9 cellular contexts compared by ENCODE assay signal in genomic region chr6:10269814-10270472, GRCh38.
A peak's percentile ranks its signal among the peaks of the same experiment; 100 is the strongest.
DNase-seq lines count a peak whose midpoint lies in the region; ATAC-seq and FAIRE-seq lines count a peak whose summit lies in the region.
"Had no signal": no experiment of that assay in that cellular context is flagged by ENCODE, and none has a peak within 500 bp of the region (broad histone marks: within the 10 kb centered on the region; RNA-seq: fewer than 3 reads in every experiment).

No MANE protein-coding gene starts in this region.

- no peaks in the 10 kb centered on the region for H3K4me1 Mint-ChIP-seq in activated T-helper 1 cell treated with anti-CD3 and anti-CD28 coated beads, Interleukin-12 subunit alpha, Interleukin-12 subunit beta, Interleukin-2, Interleukin-4 antibody, amounts not matched to agents 30 ng/mL and 10 ng/mL and 1 ng/mL, durations not matched to agents 14 hours and 24 hours and 36 hours (ENCODE audit: low read depth)
- H3K4me1 Mint-ChIP-seq: activated CD4-positive, alpha-beta T cell treated with anti-CD3 and anti-CD28 coated beads, Interleukin-2, amount 10 ng/mL, durations not matched to agents 24 days and 14 days had no signal

- DNase-seq in RCC 7860 (ENCODE audit: low spot score) (peak; percentile 62), renal cortical epithelial cell (ENCODE audit: low read depth) (peak; percentile 60)
- no peak for DNase-seq in stimulated activated CD4-positive, alpha-beta T cell treated with anti-CD3 and anti-CD28 coated beads, Interleukin-15, amount 100 ng/mL, for 24 hours
- no peak for DNase-seq in activated T-helper 1 cell treated with anti-CD3 and anti-CD28 coated beads, Interleukin-12 subunit alpha, Interleukin-12 subunit beta, Interleukin-2, Interleukin-4 antibody, amounts not matched to agents 30 ng/mL and 10 ng/mL and 1 ng/mL, durations not matched to agents 14 hours and 24 hours and 36 hours (ENCODE audit: low spot score)
- no peak for DNase-seq in effector CD4-positive, alpha-beta T cell
- DNase-seq: activated CD4-positive, alpha-beta T cell treated with anti-CD3 and anti-CD28 coated beads, Interleukin-2, amount 10 ng/mL, durations not matched to agents 24 days and 14 days; activated effector memory CD4-positive, alpha-beta T cell treated with anti-CD3 and anti-CD28 coated beads, Interleukin-2, amount 50 U/mL, for 16 hours had no signal

- no peaks in the 10 kb centered on the region for H3K36me3 Mint-ChIP-seq in activated T-helper 1 cell treated with anti-CD3 and anti-CD28 coated beads, Interleukin-12 subunit alpha, Interleukin-12 subunit beta, Interleukin-2, Interleukin-4 antibody, amounts not matched to agents 30 ng/mL and 10 ng/mL and 1 ng/mL, durations not matched to agents 14 hours and 24 hours and 36 hours (ENCODE audit: low read depth)

- FAIRE-seq in RCC 7860 (lab: Jason Lieb, UNC): peak; percentile 87

- H3K9me3 Mint-ChIP-seq in activated T-helper 1 cell treated with anti-CD3 and anti-CD28 coated beads, Interleukin-12 subunit alpha, Interleukin-12 subunit beta, Interleukin-2, Interleukin-4 antibody, amounts not matched to agents 30 ng/mL and 10 ng/mL and 1 ng/mL, durations not matched to agents 14 hours and 24 hours and 36 hours: no peaks in the 10 kb centered on the region

- no peaks in the 10 kb centered on the region for H3K27me3 Mint-ChIP-seq in activated T-helper 1 cell treated with anti-CD3 and anti-CD28 coated beads, Interleukin-12 subunit alpha, Interleukin-12 subunit beta, Interleukin-2, Interleukin-4 antibody, amounts not matched to agents 30 ng/mL and 10 ng/mL and 1 ng/mL, durations not matched to agents 14 hours and 24 hours and 36 hours (ENCODE audit: insufficient read depth)
- H3K27me3 Mint-ChIP-seq: activated CD4-positive, alpha-beta T cell treated with anti-CD3 and anti-CD28 coated beads, Interleukin-2, amount 10 ng/mL, durations not matched to agents 24 days and 14 days had no signal

- H3K4me3 Mint-ChIP-seq in activated T-helper 1 cell treated with anti-CD3 and anti-CD28 coated beads, Interleukin-12 subunit alpha, Interleukin-12 subunit beta, Interleukin-2, Interleukin-4 antibody, amounts not matched to agents 30 ng/mL and 10 ng/mL and 1 ng/mL, durations not matched to agents 14 hours and 24 hours and 36 hours: no peak overlapping the region
- H3K4me3 Mint-ChIP-seq: activated CD4-positive, alpha-beta T cell treated with anti-CD3 and anti-CD28 coated beads, Interleukin-2, amount 10 ng/mL, durations not matched to agents 24 days and 14 days had no signal

- intact Hi-C loops in activated T-helper 1 cell treated with anti-CD3 and anti-CD28 coated beads, Interleukin-12 subunit alpha, Interleukin-12 subunit beta, Interleukin-2, Interleukin-4 antibody, amounts not matched to agents 30 ng/mL and 10 ng/mL and 1 ng/mL, durations not matched to agents 14 hours and 24 hours and 36 hours (cut with micrococcal nuclease): no loop called here

- no peak overlapping the region for H3K27ac Mint-ChIP-seq in activated T-helper 1 cell treated with anti-CD3 and anti-CD28 coated beads, Interleukin-12 subunit alpha, Interleukin-12 subunit beta, Interleukin-2, Interleukin-4 antibody, amounts not matched to agents 30 ng/mL and 10 ng/mL and 1 ng/mL, durations not matched to agents 14 hours and 24 hours and 36 hours
- H3K27ac Mint-ChIP-seq: activated CD4-positive, alpha-beta T cell treated with anti-CD3 and anti-CD28 coated beads, Interleukin-2, amount 10 ng/mL, durations not matched to agents 24 days and 14 days had no signal

- ATAC-seq in GM18873 (IDR thresholded peaks at IDR 0.05; ENCODE audit: low FRiP score, unreplicated experiment) (peak; percentile 59), HG02973 (IDR thresholded peaks at IDR 0.05; ENCODE audit: unreplicated experiment) (peak; percentile 69)

Comparison
In these comparisons a context has a peak if more than half of its experiments do, and no peak if none do; other contexts are left out.
1. DNase-seq: peak in RCC 7860 (single experiment) and renal cortical epithelial cell (single experiment); none in stimulated activated CD4-positive, alpha-beta T cell treated with anti-CD3 and anti-CD28 coated beads, Interleukin-15, amount 100 ng/mL, for 24 hours (single experiment), activated T-helper 1 cell treated with anti-CD3 and anti-CD28 coated beads, Interleukin-12 subunit alpha, Interleukin-12 subunit beta, Interleukin-2, Interleukin-4 antibody, amounts not matched to agents 30 ng/mL and 10 ng/mL and 1 ng/mL, durations not matched to agents 14 hours and 24 hours and 36 hours (single experiment) and effector CD4-positive, alpha-beta T cell (single experiment).